Comparison of ENCODE assay signal across 8 cellular contexts in the genomic region with DNA sequence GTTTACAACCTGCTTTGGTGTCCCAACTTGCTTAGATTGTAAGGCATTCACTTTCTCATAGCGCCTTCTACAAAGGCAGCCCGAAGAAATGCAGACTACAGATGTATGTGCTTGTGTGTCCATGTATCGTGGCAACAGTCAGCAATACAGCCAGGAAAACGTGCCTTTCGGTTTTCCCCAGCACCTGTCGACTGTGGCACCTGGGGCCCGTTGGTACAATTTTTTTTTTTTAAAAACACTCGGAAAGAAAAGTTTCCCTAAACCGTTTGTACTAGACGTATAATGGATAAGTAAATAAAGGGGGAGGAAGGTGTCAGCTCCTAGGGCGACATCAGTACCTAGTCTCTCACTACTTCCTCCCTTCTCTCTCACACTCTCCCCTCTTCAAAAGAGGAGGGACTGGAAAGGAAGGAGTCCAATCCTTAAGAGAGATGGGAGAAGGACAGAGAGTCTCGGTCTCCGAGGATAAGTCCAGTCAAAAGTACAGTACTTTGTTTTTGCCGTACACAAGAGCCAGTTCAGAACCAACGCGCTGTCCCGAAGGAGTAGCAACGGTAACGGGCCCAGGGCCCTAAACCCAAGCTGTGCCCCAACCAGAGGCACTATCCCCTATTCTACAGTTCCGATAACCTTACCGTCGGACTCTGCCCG. TPM values are rescaled to one million over a fixed set of nuclear protein-coding genes. Genes with fewer than 3 reads are reported as not detected.
DNase-seq lines count a peak whose midpoint lies in the region; ATAC-seq and TF ChIP-seq lines count a peak whose summit lies in the region.

No MANE protein-coding gene starts in this region.

- in situ Hi-C loops in GM13976 (cut with MboI; ENCODE audit: low sequenced_read_pairs, unreplicated experiment), result no loop called here

- peak overlapping the region; percentile 97 to 99 for H3K27ac ChIP-seq in esophagus (ENCODE audit: low read depth in 2 of 2, low read length in 1 of 2)

- H3K4me1 Mint-ChIP-seq in activated CD4-positive, alpha-beta memory T cell treated with anti-CD3 and anti-CD28 coated beads, Interleukin-2, amount 10 ng/mL, durations not matched to agents 7 days and 5 days, result peaks cover 45% of the 10 kb centered on the region
- peaks cover 15 to 41% (median 27%) of the 10 kb centered on the region in 3 donors for H3K4me1 Mint-ChIP-seq in naive B cell

- H3K4me3 ChIP-seq in esophagus (ENCODE audit: low read depth in 1 of 2, low read length in 2 of 2), result peak overlapping the region; percentile 100

- DNase-seq in AG08396 (ENCODE audit: low spot score) (peak; percentile 39), GM13976 (ENCODE audit: low spot score) (peak; percentile 41), NCI-H2227 (lab: John Stamatoyannopoulos, UW; ENCODE audit: unreplicated experiment) (peak; percentile 50), naive B cell (peak; percentile 46)
- peak; percentile 51 for DNase-seq in activated CD4-positive, alpha-beta memory T cell treated with anti-CD3 and anti-CD28 coated beads, Interleukin-2, amount 10 ng/mL, durations not matched to agents 7 days and 5 days

- no peaks in the 10 kb centered on the region for H3K27me3 ChIP-seq in esophagus (ENCODE audit: control insufficient read depth in 1 of 2, insufficient read depth in 2 of 2, low read length in 2 of 2)

- TF ChIP-seq CTCF in GM13976 (IDR thresholded peaks at IDR 0.05; ENCODE audit: borderline replicate concordance, control extremely low read depth, extremely low read depth, insufficient read depth, missing control alignments), result no peak

- no peak overlapping the region for H3K4me3 Mint-ChIP-seq in activated CD4-positive, alpha-beta memory T cell treated with anti-CD3 and anti-CD28 coated beads, Interleukin-2, amount 10 ng/mL, durations not matched to agents 7 days and 5 days
- H3K4me3 Mint-ChIP-seq in naive B cell, result no peak overlapping the region

- H3K9me3 Mint-ChIP-seq in activated CD4-positive, alpha-beta memory T cell treated with anti-CD3 and anti-CD28 coated beads, Interleukin-2, amount 10 ng/mL, durations not matched to agents 7 days and 5 days, result no peaks in the 10 kb centered on the region
- H3K9me3 Mint-ChIP-seq in naive B cell, result no peaks in the 10 kb centered on the region

- ATAC-seq in HG03039 (IDR thresholded peaks at IDR 0.05; ENCODE audit: unreplicated experiment) (peak; percentile 1), naive B cell (ENCODE audit: low read depth in 2 of 2) (peak; percentile 28 to 35), GM18861 (IDR thresholded peaks at IDR 0.05; ENCODE audit: unreplicated experiment) (no peak)

- no peaks in the 10 kb centered on the region for H3K27me3 Mint-ChIP-seq in activated CD4-positive, alpha-beta memory T cell treated with anti-CD3 and anti-CD28 coated beads, Interleukin-2, amount 10 ng/mL, durations not matched to agents 7 days and 5 days
- no peaks in the 10 kb centered on the region for H3K27me3 Mint-ChIP-seq in naive B cell

- peaks cover 0 to 4% of the 10 kb centered on the region in 2 donors for H3K36me3 ChIP-seq in esophagus (ENCODE audit: control insufficient read depth in 2 of 2, insufficient read depth in 2 of 2, low read length in 1 of 2)

- no peak overlapping the region for H3K27ac Mint-ChIP-seq in activated CD4-positive, alpha-beta memory T cell treated with anti-CD3 and anti-CD28 coated beads, Interleukin-2, amount 10 ng/mL, durations not matched to agents 7 days and 5 days
- H3K27ac Mint-ChIP-seq in naive B cell, result no peak overlapping the region

- 0% methylated on average over 23 of the region's 23 CpGs for WGBS in esophagus, 2 donors

- H3K4me1 ChIP-seq in esophagus (ENCODE audit: control insufficient read depth in 2 of 2, insufficient read depth in 2 of 2, low read length in 1 of 2), result peaks cover 0 to 8% of the 10 kb centered on the region in 2 donors

- H3K36me3 Mint-ChIP-seq in activated CD4-positive, alpha-beta memory T cell treated with anti-CD3 and anti-CD28 coated beads, Interleukin-2, amount 10 ng/mL, durations not matched to agents 7 days and 5 days (ENCODE audit: low read depth), result peaks cover 42% of the 10 kb centered on the region
- H3K36me3 Mint-ChIP-seq in naive B cell, result peaks cover 0 to 7% of the 10 kb centered on the region in 2 donors

- CTCF ChIA-PET in activated CD4-positive, alpha-beta memory T cell treated with anti-CD3 and anti-CD28 coated beads, Interleukin-2, amount 10 ng/mL, durations not matched to agents 7 days and 5 days (lab: Charles Lee), result interaction anchor here (1.3 kb wide), 1 partner anchor 12 kb away, joined by 3 read pairs; no protein-coding TSS in a partner anchor

- no peaks in the 10 kb centered on the region for H3K9me3 ChIP-seq in esophagus (ENCODE audit: control insufficient read depth in 2 of 2, insufficient read depth in 1 of 2, low read depth in 1 of 2, low read length in 1 of 2)

- POLR2A ChIA-PET in activated CD4-positive, alpha-beta memory T cell treated with anti-CD3 and anti-CD28 coated beads, Interleukin-2, amount 10 ng/mL, durations not matched to agents 7 days and 5 days (lab: Charles Lee), result interaction anchor here (0.7 to 3.0 kb wide), 17 partner anchors 10 to 1645 kb away, joined by 3 to 32 read pairs (median 5); a partner anchor contains a TSS

RNA-seq across cellular contexts. Expression of a gene that starts 0.8 kb away (rescaled TPM):
- total RNA-seq in activated CD4-positive, alpha-beta memory T cell treated with anti-CD3 and anti-CD28 coated beads, Interleukin-2, amount 10 ng/mL, durations not matched to agents 7 days and 5 days, result 10 to 100 TPM; 70.7 to 75.4 TPM
- polyA plus RNA-seq in esophagus (10 to 100 TPM; 20.9 to 21.8 TPM), naive B cell (ENCODE audit: low read depth in 6 of 6) (10 to 100 TPM; 43.2 to 73.6 (median 70.0) TPM)
